ENCODE assay signal across 11 cellular contexts in the genomic region with DNA sequence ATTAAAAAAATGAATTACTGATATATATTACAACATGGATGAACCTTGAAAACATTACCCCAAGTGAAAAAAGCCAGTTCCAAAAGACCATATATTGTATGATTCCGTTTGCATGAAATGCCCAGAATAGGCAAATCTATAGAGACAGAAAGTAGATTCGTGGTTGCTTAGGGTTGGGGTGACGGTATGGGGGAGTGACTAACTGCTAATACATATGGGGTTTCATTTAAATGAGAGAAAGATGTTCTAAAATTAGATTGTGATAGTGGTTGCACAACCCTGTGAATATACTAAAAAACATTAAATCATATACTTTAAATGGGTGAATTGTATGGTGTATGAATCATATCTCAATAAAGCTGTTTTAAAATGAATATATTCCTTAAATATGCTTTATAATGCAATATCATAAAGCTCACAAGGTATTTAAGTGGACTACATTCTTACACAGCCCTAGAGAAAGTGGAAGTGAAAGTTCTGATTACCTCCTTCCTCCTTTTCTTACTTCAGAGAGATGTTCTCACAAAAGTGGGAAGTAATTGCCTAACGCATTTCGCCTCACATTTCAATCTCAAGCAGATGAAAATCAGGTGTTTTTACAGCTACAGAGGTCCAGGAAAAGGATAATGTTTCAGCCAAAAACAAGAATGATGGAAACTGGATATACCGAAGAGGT.
DNase-seq lines count a peak whose midpoint lies in the region; ATAC-seq, FAIRE-seq and TF ChIP-seq lines count a peak whose summit lies in the region.
"Had no signal": no experiment of that assay in that cellular context is flagged by ENCODE, and none has a peak within 500 bp of the region (broad histone marks: within the 10 kb centered on the region; RNA-seq: fewer than 3 reads in every experiment).

No MANE protein-coding gene starts in this region.

- peaks cover 4% of the 10 kb centered on the region for H3K27me3 Mint-ChIP-seq in activated B cell treated with CpG ODN at 0.5 μM for 24 hours
- peaks cover 16% of the 10 kb centered on the region for H3K27me3 Mint-ChIP-seq in activated CD8-positive, alpha-beta T cell treated with anti-CD3 and anti-CD28 coated beads for 36 hours

- TF ChIP-seq POLR2A in erythroblast (IDR thresholded peaks at IDR 0.05; ENCODE audit: low read length) = no peak

- H3K27ac Mint-ChIP-seq in activated B cell treated with CpG ODN at 0.5 μM for 24 hours = peak overlapping the region; percentile 13
- H3K27ac Mint-ChIP-seq in activated CD8-positive, alpha-beta T cell treated with anti-CD3 and anti-CD28 coated beads for 36 hours = no peak overlapping the region
- H3K27ac Mint-ChIP-seq: activated CD4-positive, alpha-beta memory T cell treated with anti-CD3 and anti-CD28 coated beads, Interleukin-2, amount 10 ng/mL, durations not matched to agents 7 days and 5 days had no signal

- intact Hi-C loops in activated B cell treated with CpG ODN at 0.5 μM for 24 hours (cut with micrococcal nuclease) = loop anchor here (1.0 kb wide), 1 partner anchor 155 kb away; no protein-coding TSS in a partner anchor
- intact Hi-C loops in activated CD8-positive, alpha-beta T cell treated with anti-CD3 and anti-CD28 coated beads for 36 hours (cut with micrococcal nuclease) = loop anchor here (10.0 kb wide), 1 partner anchor 146 kb away; a partner anchor contains a TSS

- POLR2A ChIA-PET in activated B cell treated with CpG ODN at 0.5 μM for 24 hours (lab: Charles Lee) = no interaction called here
- POLR2A ChIA-PET in activated CD8-positive, alpha-beta T cell treated with anti-CD3 and anti-CD28 coated beads for 36 hours (lab: Charles Lee) = no interaction called here

- ATAC-seq in GM21526 (IDR thresholded peaks at IDR 0.05; ENCODE audit: low FRiP score, unreplicated experiment) = peak; percentile 93
- peak; percentile 93 for ATAC-seq in HG03354 (IDR thresholded peaks at IDR 0.05; ENCODE audit: poor library complexity, severe bottlenecking, unreplicated experiment)
- ATAC-seq in activated B cell treated with CpG ODN at 0.5 μM for 24 hours (ENCODE audit: low read depth) = peak; percentile 94
- ATAC-seq in activated CD8-positive, alpha-beta T cell treated with anti-CD3 and anti-CD28 coated beads for 36 hours = no peak

- TF ChIP-seq CTCF in activated B cell treated with CpG ODN at 0.5 μM for 24 hours (IDR thresholded peaks at IDR 0.05) = no peak
- TF ChIP-seq CTCF in activated CD8-positive, alpha-beta T cell treated with anti-CD3 and anti-CD28 coated beads for 36 hours (IDR thresholded peaks at IDR 0.05) = no peak

- H3K36me3 Mint-ChIP-seq in activated B cell treated with CpG ODN at 0.5 μM for 24 hours (ENCODE audit: low read depth) = no peaks in the 10 kb centered on the region
- H3K36me3 Mint-ChIP-seq in activated CD8-positive, alpha-beta T cell treated with anti-CD3 and anti-CD28 coated beads for 36 hours (ENCODE audit: low read depth) = no peaks in the 10 kb centered on the region

- no peak overlapping the region for H3K4me3 Mint-ChIP-seq in activated B cell treated with CpG ODN at 0.5 μM for 24 hours
- no peak overlapping the region for H3K4me3 Mint-ChIP-seq in activated CD8-positive, alpha-beta T cell treated with anti-CD3 and anti-CD28 coated beads for 36 hours
- H3K4me3 Mint-ChIP-seq: activated CD4-positive, alpha-beta memory T cell treated with anti-CD3 and anti-CD28 coated beads, Interleukin-2, amount 10 ng/mL, durations not matched to agents 7 days and 5 days; central memory CD8-positive, alpha-beta T cell had no signal

- H3K9me3 Mint-ChIP-seq in activated B cell treated with CpG ODN at 0.5 μM for 24 hours = no peaks in the 10 kb centered on the region
- no peaks in the 10 kb centered on the region for H3K9me3 Mint-ChIP-seq in activated CD8-positive, alpha-beta T cell treated with anti-CD3 and anti-CD28 coated beads for 36 hours
- H3K9me3 Mint-ChIP-seq: activated CD4-positive, alpha-beta memory T cell treated with anti-CD3 and anti-CD28 coated beads, Interleukin-2, amount 10 ng/mL, durations not matched to agents 7 days and 5 days; central memory CD8-positive, alpha-beta T cell had no signal

- peak; percentile 89 for FAIRE-seq in GM18507 (lab: Jason Lieb, UNC)

- peaks cover 19% of the 10 kb centered on the region for H3K4me1 Mint-ChIP-seq in activated B cell treated with CpG ODN at 0.5 μM for 24 hours
- peaks cover 2% of the 10 kb centered on the region for H3K4me1 Mint-ChIP-seq in activated CD8-positive, alpha-beta T cell treated with anti-CD3 and anti-CD28 coated beads for 36 hours (ENCODE audit: low read depth)
- H3K4me1 Mint-ChIP-seq: activated CD4-positive, alpha-beta memory T cell treated with anti-CD3 and anti-CD28 coated beads, Interleukin-2, amount 10 ng/mL, durations not matched to agents 7 days and 5 days; central memory CD8-positive, alpha-beta T cell had no signal

- DNase-seq in GM18507 (ENCODE audit: extremely low spot score, insufficient read length, low read depth) = peak; percentile 8
- DNase-seq in activated B cell treated with CpG ODN at 0.5 μM for 24 hours = no peak
- no peak for DNase-seq in activated CD8-positive, alpha-beta T cell treated with anti-CD3 and anti-CD28 coated beads for 36 hours
- DNase-seq in erythroblast (lab: John Stamatoyannopoulos, UW) = no peak
- DNase-seq in SK-N-DZ (ENCODE audit: low spot score) = no peak
- no peak for DNase-seq in SW480 (ENCODE audit: low spot score)
- DNase-seq: activated CD4-positive, alpha-beta memory T cell treated with anti-CD3 and anti-CD28 coated beads, Interleukin-2, amount 10 ng/mL, durations not matched to agents 7 days and 5 days; NCI-H82 had no signal

- CTCF ChIA-PET in activated B cell treated with CpG ODN at 0.5 μM for 24 hours (lab: Charles Lee) = interaction anchor here (1.1 kb wide), 2 partner anchors 155 kb away, joined by 3 to 6 read pairs; no protein-coding TSS in a partner anchor
- CTCF ChIA-PET in activated CD8-positive, alpha-beta T cell treated with anti-CD3 and anti-CD28 coated beads for 36 hours (lab: Charles Lee) = interaction anchor here (0.9 to 2.2 kb wide), 2 partner anchors 263 to 270 kb away, joined by 3 to 7 read pairs; no protein-coding TSS in a partner anchor
